ENCODE assay signal across 8 cellular contexts in the genomic region with DNA sequence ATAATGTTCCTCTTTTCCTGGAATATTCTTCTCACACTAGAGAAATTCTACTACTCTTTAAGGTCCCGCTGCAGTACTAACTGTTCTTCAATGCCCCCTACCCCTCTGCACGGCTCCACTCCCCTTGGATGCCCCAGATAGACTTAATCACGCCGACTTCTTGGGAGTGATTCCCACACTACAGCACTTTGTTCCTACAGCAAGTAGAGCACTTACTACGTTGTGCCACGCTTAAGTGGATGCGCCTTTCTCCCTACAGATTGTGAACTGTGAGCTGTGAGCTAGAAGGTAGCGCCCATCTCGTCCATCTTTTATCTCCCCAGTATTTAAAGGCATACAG. TPM values are rescaled to one million over a fixed set of nuclear protein-coding genes. Genes with fewer than 3 reads are reported as not detected.
DNase-seq lines count a peak whose midpoint lies in the region; ATAC-seq and TF ChIP-seq lines count a peak whose summit lies in the region.

No MANE protein-coding gene starts in this region.

- peak overlapping the region; percentile 93 for H3K4me3 Mint-ChIP-seq in activated T-cell treated with anti-CD3 and anti-CD28 coated beads, Interleukin-2, amount 50 U/mL, for 24 hours
- peak overlapping the region; percentile 93 for H3K4me3 Mint-ChIP-seq in activated naive CD8-positive, alpha-beta T cell treated with anti-CD3 and anti-CD28 coated beads, Interleukin-2, amount 50 U/mL, for 24 hours

- H3K4me3 ChIP-seq in right lobe of liver, result peak overlapping the region; percentile 75 to 91 (median 81)
- peak overlapping the region in 2 of 3 donors; percentile 21 to 53 for H3K4me3 ChIP-seq in thyroid gland (replicated peaks in 1 of 3)

- TF ChIP-seq CTCF in right lobe of liver (IDR thresholded peaks at IDR 0.05), result no peak
- TF ChIP-seq CTCF in thyroid gland (IDR thresholded peaks at IDR 0.05), result no peak

- peaks cover 11% of the 10 kb centered on the region for H3K9me3 Mint-ChIP-seq in activated T-cell treated with anti-CD3 and anti-CD28 coated beads, Interleukin-2, amount 50 U/mL, for 24 hours
- H3K9me3 Mint-ChIP-seq in activated naive CD8-positive, alpha-beta T cell treated with anti-CD3 and anti-CD28 coated beads, Interleukin-2, amount 50 U/mL, for 24 hours, result peaks cover 18% of the 10 kb centered on the region

- H3K27ac ChIP-seq in right lobe of liver, result peak overlapping the region; percentile 57 to 98 (median 86)
- H3K27ac ChIP-seq in thyroid gland, result peak overlapping the region; percentile 32 to 100 (median 99)

- no peaks in the 10 kb centered on the region for H3K27me3 Mint-ChIP-seq in activated T-cell treated with anti-CD3 and anti-CD28 coated beads, Interleukin-2, amount 50 U/mL, for 24 hours
- peaks cover 2% of the 10 kb centered on the region for H3K27me3 Mint-ChIP-seq in activated naive CD8-positive, alpha-beta T cell treated with anti-CD3 and anti-CD28 coated beads, Interleukin-2, amount 50 U/mL, for 24 hours

- WGBS in right lobe of liver (ENCODE audit: insufficient coverage, low coverage, low lambda C conversion rate, missing lambda C conversion rate), result 62% methylated on average over 9 of the region's 9 CpGs
- 35 to 40% methylated on average over 9 of the region's 9 CpGs for WGBS in thyroid gland, 2 donors

- peaks cover 60% of the 10 kb centered on the region for H3K36me3 Mint-ChIP-seq in activated T-cell treated with anti-CD3 and anti-CD28 coated beads, Interleukin-2, amount 50 U/mL, for 24 hours (ENCODE audit: low read depth)
- peaks cover 46% of the 10 kb centered on the region for H3K36me3 Mint-ChIP-seq in activated naive CD8-positive, alpha-beta T cell treated with anti-CD3 and anti-CD28 coated beads, Interleukin-2, amount 50 U/mL, for 24 hours (ENCODE audit: low read depth)

- ATAC-seq in activated naive CD8-positive, alpha-beta T cell treated with anti-CD3 and anti-CD28 coated beads, Interleukin-2, amount 50 U/mL, for 24 hours, result no peak
- no peak for ATAC-seq in right lobe of liver
- no peak for ATAC-seq in HG03039 (IDR thresholded peaks at IDR 0.05; ENCODE audit: unreplicated experiment)
- no peak for ATAC-seq in esophagus mucosa

- H3K36me3 ChIP-seq in right lobe of liver (peaks cover 0 to 19% (median 10%) of the 10 kb centered on the region in 4 donors), thyroid gland (peaks cover 27 to 32% of the 10 kb centered on the region in 2 donors)

- TF ChIP-seq POLR2A in right lobe of liver (IDR thresholded peaks at IDR 0.05), result no peak
- no peak for TF ChIP-seq POLR2A in thyroid gland (IDR thresholded peaks at IDR 0.05)

- intact Hi-C loops in right lobe of liver (cut with DNase I), result no loop called here
- intact Hi-C loops in thyroid gland (cut with DNase I), result no loop called here

- H3K27me3 ChIP-seq in right lobe of liver, result no peaks in the 10 kb centered on the region
- H3K27me3 ChIP-seq in thyroid gland, result no peaks in the 10 kb centered on the region

- peaks cover 35% of the 10 kb centered on the region for H3K4me1 Mint-ChIP-seq in activated T-cell treated with anti-CD3 and anti-CD28 coated beads, Interleukin-2, amount 50 U/mL, for 24 hours (ENCODE audit: low read depth)
- H3K4me1 Mint-ChIP-seq in activated naive CD8-positive, alpha-beta T cell treated with anti-CD3 and anti-CD28 coated beads, Interleukin-2, amount 50 U/mL, for 24 hours, result peaks cover 36% of the 10 kb centered on the region

- DNase-seq in activated T-cell treated with anti-CD3 and anti-CD28 coated beads, Interleukin-2, amount 50 U/mL, for 24 hours, result peak; percentile 30
- DNase-seq in activated T-cell treated with anti-CD3 and anti-CD28 coated beads for 4 hours (no peak), right lobe of liver (no peak), thyroid gland (peak in 1 of 2 donors; percentile 34), GM03348 (ENCODE audit: low spot score) (no peak)
- no peak for DNase-seq in activated naive CD8-positive, alpha-beta T cell treated with anti-CD3 and anti-CD28 coated beads, Interleukin-2, amount 50 U/mL, for 24 hours

- peak overlapping the region; percentile 99 for H3K27ac Mint-ChIP-seq in activated T-cell treated with anti-CD3 and anti-CD28 coated beads, Interleukin-2, amount 50 U/mL, for 24 hours
- H3K27ac Mint-ChIP-seq in activated naive CD8-positive, alpha-beta T cell treated with anti-CD3 and anti-CD28 coated beads, Interleukin-2, amount 50 U/mL, for 24 hours, result peak overlapping the region; percentile 99

- peaks cover 0 to 18% (median 8%) of the 10 kb centered on the region in 4 donors for H3K9me3 ChIP-seq in right lobe of liver
- peaks cover 5% of the 10 kb centered on the region for H3K9me3 ChIP-seq in thyroid gland

- H3K4me1 ChIP-seq in right lobe of liver (peaks cover 0 to 20% (median 7%) of the 10 kb centered on the region in 4 donors), thyroid gland (peaks cover 45 to 56% of the 10 kb centered on the region in 2 donors)

RNA-seq across cellular contexts. Expression of a gene that starts 2.2 kb away (rescaled TPM):
- total RNA-seq in right lobe of liver, result 1 to 10 TPM; 2.8 to 4.5 (median 3.4) TPM
- 10 to 100 TPM; 22.0 to 44.0 (median 31.1) TPM for total RNA-seq in thyroid gland
- total RNA-seq in esophagus mucosa, result 23.7 TPM

RNA-seq across cellular contexts. Expression of a gene that starts 23.3 kb away (rescaled TPM):
- 10 to 100 TPM; 27.5 to 44.2 (median 32.0) TPM for total RNA-seq in right lobe of liver
- 100 to 1,000 TPM in 2 of 4 donors, 10 to 100 TPM in 2; 82.8 to 107 (median 99.4) TPM for total RNA-seq in thyroid gland
- total RNA-seq in esophagus mucosa, result 96.2 TPM

RNA-seq across cellular contexts. Expression of a gene that starts 57.1 kb away (rescaled TPM):
- total RNA-seq in right lobe of liver, result 10 to 100 TPM; 53.3 to 94.0 (median 63.2) TPM
- total RNA-seq in thyroid gland, result 10 to 100 TPM; 26.8 to 50.4 (median 48.0) TPM
- total RNA-seq in esophagus mucosa, result 25.6 TPM
